8 cellular contexts compared by ENCODE assay signal in the genomic region with DNA sequence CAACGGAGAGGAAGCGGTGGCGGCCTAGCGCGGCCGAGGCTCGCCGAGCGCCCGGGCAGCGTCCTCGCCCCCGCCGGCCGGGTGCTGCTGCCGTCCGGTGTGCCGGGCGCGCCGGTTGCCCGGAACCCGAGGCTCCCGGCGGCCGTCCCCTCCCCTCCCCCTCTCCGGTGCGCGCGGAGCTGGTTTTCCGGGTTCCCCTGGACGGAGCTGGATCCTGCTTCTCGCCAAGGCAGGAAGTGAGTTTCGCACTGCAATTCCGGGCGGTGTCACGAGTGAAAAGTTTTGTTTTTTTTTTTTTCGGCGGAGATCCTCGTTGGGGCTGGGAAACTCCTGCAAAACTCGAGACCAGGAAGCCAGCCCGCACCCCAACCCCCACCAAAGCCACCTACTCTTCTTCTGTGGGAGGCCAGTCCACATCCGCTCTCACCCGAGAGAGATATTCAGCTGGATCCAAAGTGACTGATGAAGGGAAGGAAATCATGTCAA. TPM values are rescaled to one million over a fixed set of nuclear protein-coding genes. Genes with fewer than 3 reads are reported as not detected.
DNase-seq lines count a peak whose midpoint lies in the region; ATAC-seq and TF ChIP-seq lines count a peak whose summit lies in the region.

A gene with protein sequence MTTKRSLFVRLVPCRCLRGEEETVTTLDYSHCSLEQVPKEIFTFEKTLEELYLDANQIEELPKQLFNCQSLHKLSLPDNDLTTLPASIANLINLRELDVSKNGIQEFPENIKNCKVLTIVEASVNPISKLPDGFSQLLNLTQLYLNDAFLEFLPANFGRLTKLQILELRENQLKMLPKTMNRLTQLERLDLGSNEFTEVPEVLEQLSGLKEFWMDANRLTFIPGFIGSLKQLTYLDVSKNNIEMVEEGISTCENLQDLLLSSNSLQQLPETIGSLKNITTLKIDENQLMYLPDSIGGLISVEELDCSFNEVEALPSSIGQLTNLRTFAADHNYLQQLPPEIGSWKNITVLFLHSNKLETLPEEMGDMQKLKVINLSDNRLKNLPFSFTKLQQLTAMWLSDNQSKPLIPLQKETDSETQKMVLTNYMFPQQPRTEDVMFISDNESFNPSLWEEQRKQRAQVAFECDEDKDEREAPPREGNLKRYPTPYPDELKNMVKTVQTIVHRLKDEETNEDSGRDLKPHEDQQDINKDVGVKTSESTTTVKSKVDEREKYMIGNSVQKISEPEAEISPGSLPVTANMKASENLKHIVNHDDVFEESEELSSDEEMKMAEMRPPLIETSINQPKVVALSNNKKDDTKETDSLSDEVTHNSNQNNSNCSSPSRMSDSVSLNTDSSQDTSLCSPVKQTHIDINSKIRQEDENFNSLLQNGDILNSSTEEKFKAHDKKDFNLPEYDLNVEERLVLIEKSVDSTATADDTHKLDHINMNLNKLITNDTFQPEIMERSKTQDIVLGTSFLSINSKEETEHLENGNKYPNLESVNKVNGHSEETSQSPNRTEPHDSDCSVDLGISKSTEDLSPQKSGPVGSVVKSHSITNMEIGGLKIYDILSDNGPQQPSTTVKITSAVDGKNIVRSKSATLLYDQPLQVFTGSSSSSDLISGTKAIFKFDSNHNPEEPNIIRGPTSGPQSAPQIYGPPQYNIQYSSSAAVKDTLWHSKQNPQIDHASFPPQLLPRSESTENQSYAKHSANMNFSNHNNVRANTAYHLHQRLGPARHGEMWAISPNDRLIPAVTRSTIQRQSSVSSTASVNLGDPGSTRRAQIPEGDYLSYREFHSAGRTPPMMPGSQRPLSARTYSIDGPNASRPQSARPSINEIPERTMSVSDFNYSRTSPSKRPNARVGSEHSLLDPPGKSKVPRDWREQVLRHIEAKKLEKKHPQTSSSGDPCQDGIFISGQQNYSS (N-terminal part only) (plus strand): TSS at position 300 of the 486 bp plus-strand sequence. CDS start 66,144 bp downstream, outside the sequence.

- intact Hi-C loops in PC-3 (cut with micrococcal nuclease): loop anchor here (2.0 to 10.0 kb wide), 6 partner anchors 54 to 218 kb away; a partner anchor contains a TSS

- CTCF ChIA-PET in PC-3 (lab: Charles Lee): no interaction called here

- no peaks in the 10 kb centered on the region for H3F3A ChIP-seq in PC-3 (ENCODE audit: low read length, unreplicated experiment)

- H3K9me2 ChIP-seq in PC-3 (replicated peaks; ENCODE audit: low read length): no peaks in the 10 kb centered on the region

- POLR2A ChIA-PET in PC-3 (lab: Charles Lee; ENCODE audit: unreplicated experiment): interaction anchor here (0.6 to 1.0 kb wide), 6 partner anchors 44 to 270 kb away, joined by 3 to 16 read pairs (median 4); no protein-coding TSS in a partner anchor

- no peaks in the 10 kb centered on the region for H3K9me3 Mint-ChIP-seq in activated T-cell treated with anti-CD3 and anti-CD28 coated beads, Interleukin-2, amount 50 U/mL, for 4 hours

- no peaks in the 10 kb centered on the region for H3K27me3 Mint-ChIP-seq in activated T-cell treated with anti-CD3 and anti-CD28 coated beads, Interleukin-2, amount 50 U/mL, for 4 hours (ENCODE audit: low read depth)

- ATAC-seq in GM18907 (IDR thresholded peaks at IDR 0.05; ENCODE audit: unreplicated experiment) (peak; percentile 34), HG03196 (IDR thresholded peaks at IDR 0.05; ENCODE audit: unreplicated experiment) (peak; percentile 24), PC-3 (peak; percentile 38)
- ATAC-seq in activated T-cell treated with anti-CD3 and anti-CD28 coated beads, Interleukin-2, amount 50 U/mL, for 4 hours: peak; percentile 30 to 34

- H3K79me2 ChIP-seq in PC-3 (ENCODE audit: low read length): peaks cover 69% of the 10 kb centered on the region

- TF ChIP-seq CTCF in AG10803 (conservative IDR thresholded peaks at IDR 0.05; ENCODE audit: low read length): no peak
- TF ChIP-seq CTCF in PC-3 (conservative IDR thresholded peaks at IDR 0.05; ENCODE audit: low read depth, low read length): no peak

- H3K9ac ChIP-seq in PC-3 (ENCODE audit: low read length): peak within 1 kb of the TSS; percentile 84

- H3K36me3 ChIP-seq in PC-3 (ENCODE audit: low read depth, low read length): no peaks in the 10 kb centered on the region
- H3K36me3 ChIP-seq in esophagus (ENCODE audit: control insufficient read depth in 2 of 2, insufficient read depth in 2 of 2, low read length in 1 of 2): no peaks in the 10 kb centered on the region
- H3K36me3 ChIP-seq in muscle layer of duodenum (ENCODE audit: control insufficient read depth in 1 of 2, insufficient read depth in 2 of 2, low read length in 2 of 2): peaks cover 0 to 10% of the 10 kb centered on the region in 2 donors

- H3K4me3 ChIP-seq in AG10803 (ENCODE audit: low read length) (peak within 1 kb of the TSS; percentile 77), PC-3 (ENCODE audit: low read length) (peak within 1 kb of the TSS; percentile 88), esophagus (ENCODE audit: low read depth in 1 of 2, low read length in 2 of 2) (peak within 1 kb of the TSS; percentile 92 to 100), muscle layer of duodenum (ENCODE audit: low read depth in 1 of 2, low read length in 2 of 2) (peak within 1 kb of the TSS; percentile 73 to 89)

- H3K4me3 Mint-ChIP-seq in activated T-cell treated with anti-CD3 and anti-CD28 coated beads, Interleukin-2, amount 50 U/mL, for 4 hours: peak within 1 kb of the TSS; percentile 96

- no TSS peak for BruUV-seq in PC-3 (replicated peaks; lab: Mats Ljungman, UMichigan)

- peaks cover 42% of the 10 kb centered on the region for H3K4me1 Mint-ChIP-seq in activated T-cell treated with anti-CD3 and anti-CD28 coated beads, Interleukin-2, amount 50 U/mL, for 4 hours (ENCODE audit: low read depth)

- H3K9me3 ChIP-seq in PC-3 (ENCODE audit: low read length): no peaks in the 10 kb centered on the region
- H3K9me3 ChIP-seq in esophagus (ENCODE audit: control insufficient read depth in 2 of 2, insufficient read depth in 1 of 2, low read depth in 1 of 2, low read length in 1 of 2): no peaks in the 10 kb centered on the region
- H3K9me3 ChIP-seq in muscle layer of duodenum (ENCODE audit: control insufficient read depth in 1 of 2, low read length in 2 of 2): no peaks in the 10 kb centered on the region

- H3K4me1 ChIP-seq in PC-3 (ENCODE audit: insufficient read depth, low read length) (peaks cover 15% of the 10 kb centered on the region), esophagus (ENCODE audit: control insufficient read depth in 2 of 2, insufficient read depth in 2 of 2, low read length in 1 of 2) (no peaks in the 10 kb centered on the region), muscle layer of duodenum (ENCODE audit: control insufficient read depth in 1 of 2, insufficient read depth in 2 of 2, low read length in 2 of 2) (peaks cover 3 to 17% of the 10 kb centered on the region in 2 donors)

- H3K27ac ChIP-seq in PC-3 (ENCODE audit: low read length) (peak within 1 kb of the TSS; percentile 87), esophagus (ENCODE audit: low read depth in 2 of 2, low read length in 1 of 2) (peak within 1 kb of the TSS; percentile 100), muscle layer of duodenum (ENCODE audit: low read length) (peak within 1 kb of the TSS; percentile 98)

- peaks cover 9% of the 10 kb centered on the region for H3K36me3 Mint-ChIP-seq in activated T-cell treated with anti-CD3 and anti-CD28 coated beads, Interleukin-2, amount 50 U/mL, for 4 hours (ENCODE audit: insufficient read depth)

- peaks cover 13% of the 10 kb centered on the region for H4K20me1 ChIP-seq in PC-3 (ENCODE audit: low read length)

- WGBS in esophagus, 2 donors: 1% methylated on average over 22 to 44 of the region's 44 CpGs

- DNase-seq in AG10803 (ENCODE audit: low read depth) (peak; percentile 90), PC-3 (peak; percentile 44)
- peak; percentile 56 for DNase-seq in activated T-cell treated with anti-CD3 and anti-CD28 coated beads, Interleukin-2, amount 50 U/mL, for 4 hours
- peak; percentile 33 for DNase-seq in stimulated activated CD8-positive, alpha-beta memory T cell treated with anti-CD3 and anti-CD28 coated beads, Interleukin-7, amount 100 ng/mL, for 24 hours (ENCODE audit: low read depth)

- H3K4me2 ChIP-seq in PC-3 (ENCODE audit: low read length): peak within 1 kb of the TSS; percentile 85

- H2AFZ ChIP-seq in PC-3 (ENCODE audit: low read length): peak within 1 kb of the TSS; percentile 45

- no peaks in the 10 kb centered on the region for H3K27me3 ChIP-seq in PC-3 (ENCODE audit: low read length)
- H3K27me3 ChIP-seq in esophagus (ENCODE audit: control insufficient read depth in 1 of 2, insufficient read depth in 2 of 2, low read length in 2 of 2): no peaks in the 10 kb centered on the region
- H3K27me3 ChIP-seq in muscle layer of duodenum (ENCODE audit: low read depth, low read length): no peaks in the 10 kb centered on the region

RNA-seq across cellular contexts. Expression of the gene that starts here (rescaled TPM):
- total RNA-seq in PC-3 (2014; rRNA removed): 38.9 and 40.6 TPM in 2 replicates
- total RNA-seq in activated T-cell treated with anti-CD3 and anti-CD28 coated beads, Interleukin-2, amount 50 U/mL, for 4 hours: 10 to 100 TPM; 27.6 to 33.3 (median 28.2) TPM
- polyA plus RNA-seq in esophagus: 10 to 100 TPM; 12.5 to 13.0 TPM

Comparison
In these comparisons a context has a peak if more than half of its experiments do, and no peak if none do; other contexts are left out.
1. Peak in every context shown above with its lines: DNase-seq, ATAC-seq, H3K4me3 ChIP-seq and H3K27ac ChIP-seq.
2. DNase-seq: peak in every context shown above with its lines; median percentile 90 in AG10803; 56 in activated T-cell treated with anti-CD3 and anti-CD28 coated beads, Interleukin-2, amount 50 U/mL, for 4 hours; 44 in PC-3; 33 in stimulated activated CD8-positive, alpha-beta memory T cell treated with anti-CD3 and anti-CD28 coated beads, Interleukin-7, amount 100 ng/mL, for 24 hours.